In the genomic region with DNA sequence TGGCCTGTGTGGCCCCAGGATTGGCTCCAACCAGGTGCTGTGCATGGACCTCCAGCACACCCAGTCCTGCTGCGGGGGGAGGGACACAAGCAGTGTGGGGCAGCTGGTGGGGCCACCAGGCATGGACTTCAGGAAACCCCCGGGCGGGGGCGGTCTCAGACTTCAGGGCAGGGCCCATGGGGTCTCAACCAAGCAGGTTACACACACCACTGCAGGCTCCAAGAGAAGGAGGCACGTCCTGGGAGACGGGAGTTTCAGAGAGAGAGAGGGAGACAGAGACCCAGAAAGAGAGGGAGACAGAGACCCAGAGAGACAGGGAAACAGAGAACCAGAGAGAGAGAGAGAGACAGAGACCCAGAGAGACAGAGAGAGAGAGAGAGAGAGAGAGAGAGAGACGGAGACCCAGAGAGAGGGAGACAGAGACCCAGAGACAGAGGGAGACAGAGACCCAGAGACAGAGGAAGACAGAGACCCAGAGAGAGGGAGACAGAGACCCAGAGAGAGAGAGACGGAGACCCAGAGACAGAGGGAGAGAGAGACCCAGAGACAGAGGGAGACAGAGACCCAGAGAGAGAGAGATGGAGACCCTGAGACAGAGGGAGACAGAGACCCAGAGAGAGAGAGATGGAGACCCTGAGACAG, we compare ENCODE assay signal across 18 cellular contexts.
DNase-seq lines count a peak whose midpoint lies in the region; ATAC-seq, FAIRE-seq and TF ChIP-seq lines count a peak whose summit lies in the region.
"Had no signal": no experiment of that assay in that cellular context is flagged by ENCODE, and none has a peak within 500 bp of the region (broad histone marks: within the 10 kb centered on the region; RNA-seq: fewer than 3 reads in every experiment).

No MANE protein-coding gene starts in this region.

- H2BK5ac ChIP-seq in H9 (ENCODE audit: insufficient read length, low read length), result no peak overlapping the region

- H3K27ac ChIP-seq in H9 (ENCODE audit: insufficient read length, low read depth, low read length) (no peak overlapping the region), gastrocnemius medialis (peak overlapping the region; percentile 28 to 55 (median 46)), SK-N-SH (ENCODE audit: low read depth in 2 of 2, low read length in 1 of 2) (no peak overlapping the region)
- H3K27ac ChIP-seq: suprapubic skin had no signal

- H3K27me3 Mint-ChIP-seq in H9 (ENCODE audit: low read depth), result peaks cover 1% of the 10 kb centered on the region
- H3K27me3 Mint-ChIP-seq: T-helper 17 cell had no signal

- no peaks in the 10 kb centered on the region for H3K79me2 ChIP-seq in H9 (ENCODE audit: insufficient read depth, low read length)
- peaks cover 25% of the 10 kb centered on the region for H3K79me2 ChIP-seq in SK-N-SH (ENCODE audit: insufficient read depth)

- H3K4me1 Mint-ChIP-seq in H9, result peaks cover 36 to 38% of the 10 kb centered on the region in 2 experiments

- intact Hi-C loops in gastrocnemius medialis (cut with DNase I; ENCODE audit: low total_unique reads), result no loop called here

- TF ChIP-seq RAD21 in SK-N-SH (IDR thresholded peaks at IDR 0.05; ENCODE audit: low read length), result no peak

- H3K23ac ChIP-seq in H9 (ENCODE audit: insufficient read length, low read depth, low read length), result no peak overlapping the region

- ATAC-seq in gastrocnemius medialis, result no peak
- no peak for ATAC-seq in activated CD4-positive, CD25-positive, alpha-beta regulatory T cell treated with anti-CD3 and anti-CD28 coated beads, Interleukin-2, amount 50 U/mL, for 24 hours
- ATAC-seq: T-helper 17 cell had no signal

- H3T11ph ChIP-seq in H9 (ENCODE audit: low read length), result no peak overlapping the region

- H3K4me3 Mint-ChIP-seq in H9, result no peak overlapping the region
- H3K4me3 Mint-ChIP-seq: activated T-cell treated with anti-CD3 and anti-CD28 coated beads, Interleukin-2, amount 50 U/mL, for 4 hours; T-helper 17 cell had no signal

- no peak for TF ChIP-seq EP300 in SK-N-SH (IDR thresholded peaks at IDR 0.05; ENCODE audit: borderline replicate concordance in 1 of 2, low read depth in 1 of 2, low read length in 1 of 2)

- H3K9me3 ChIP-seq in BE2C (no peaks in the 10 kb centered on the region), H9 (ENCODE audit: control insufficient read depth, low read depth, low read length) (no peaks in the 10 kb centered on the region), endocrine pancreas (ENCODE audit: control insufficient read depth, low read length) (no peaks in the 10 kb centered on the region), gastrocnemius medialis (no peaks in the 10 kb centered on the region), SK-N-SH (no peaks in the 10 kb centered on the region)
- H3K9me3 ChIP-seq: BLaER1 treated with 17β-estradiol and CSF1 and Interleukin-3, amounts not matched to agents 10 nM and 100 nM; suprapubic skin had no signal

- H3K4me1 ChIP-seq in BE2C (peaks cover 6% of the 10 kb centered on the region), H9 (ENCODE audit: insufficient read depth, low read length) (0 out of 2 replicates have a peak, but pooled peaks cover 7% of the 10 kb centered on the region), endocrine pancreas (ENCODE audit: control insufficient read depth, insufficient read depth, low read length) (no peaks in the 10 kb centered on the region), gastrocnemius medialis (peaks cover 15 to 17% of the 10 kb centered on the region in 2 donors), SK-N-SH (ENCODE audit: control insufficient read depth in 1 of 2, insufficient read depth in 2 of 2, low read depth in 1 of 2, low read length in 1 of 2) (peaks cover 17 to 22% of the 10 kb centered on the region in 2 experiments; a peak in 3 of 4 replicates)

- H3K4me2 ChIP-seq in H9 (ENCODE audit: insufficient read depth, insufficient read length, low read length) (no peak overlapping the region), SK-N-SH (no peak overlapping the region)

- CTCF ChIA-PET in SK-N-SH (lab: Yijun Ruan, JAX), result no interaction called here

- H3K4me3 ChIP-seq in BE2C (ENCODE audit: low read depth, low read length) (no peak overlapping the region), endocrine pancreas (ENCODE audit: control insufficient read depth, insufficient read depth, low read length) (no peak overlapping the region), gastrocnemius medialis (no peak overlapping the region), SK-N-SH (ENCODE audit: low read depth in 2 of 2, low read length in 1 of 2) (no peak overlapping the region)
- H3K4me3 ChIP-seq: BLaER1 treated with 17β-estradiol and CSF1 and Interleukin-3, amounts not matched to agents 10 nM and 100 nM; lung; skin epidermis; suprapubic skin had no signal

- H2AFZ ChIP-seq in H9 (ENCODE audit: low read length) (no peak overlapping the region), SK-N-SH (ENCODE audit: low read depth) (no peak overlapping the region)

- peak overlapping the region in 1 of 3 experiments; percentile 98; a peak in 1 of 7 replicates for H3K27ac Mint-ChIP-seq in H9
- H3K27ac Mint-ChIP-seq: T-helper 17 cell had no signal

- H3K18ac ChIP-seq in H9 (ENCODE audit: insufficient read length, low read depth, low read length), result no peak overlapping the region

- H2AK5ac ChIP-seq in H9 (ENCODE audit: insufficient read length, low read length), result no peak overlapping the region

- no peak overlapping the region for H2BK20ac ChIP-seq in H9 (ENCODE audit: low read depth, low read length, poor library complexity, severe bottlenecking)

- H3K36me3 ChIP-seq in BE2C (peaks cover 20% of the 10 kb centered on the region), endocrine pancreas (ENCODE audit: control insufficient read depth, insufficient read depth, low read length) (no peaks in the 10 kb centered on the region), gastrocnemius medialis (no peaks in the 10 kb centered on the region), SK-N-SH (replicated peaks in 1 of 2; ENCODE audit: control insufficient read depth in 1 of 2, insufficient read depth in 2 of 2, low read length in 1 of 2) (peaks cover 9 to 10% of the 10 kb centered on the region in 2 experiments)

- H4K8ac ChIP-seq in H9 (replicated peaks; ENCODE audit: insufficient read length, low read depth, low read length), result no peak overlapping the region

- no peaks in the 10 kb centered on the region for H3K23me2 ChIP-seq in H9 (ENCODE audit: insufficient read length, low read depth, low read length, poor library complexity, severe bottlenecking)

- no peak overlapping the region for H4K5ac ChIP-seq in H9 (ENCODE audit: insufficient read length, low read depth, low read length)

- H3K9me3 Mint-ChIP-seq in H9, result no peaks in the 10 kb centered on the region
- H3K9me3 Mint-ChIP-seq: activated T-cell treated with anti-CD3 and anti-CD28 coated beads, Interleukin-2, amount 50 U/mL, for 4 hours had no signal

- in situ Hi-C loops in gastrocnemius medialis (cut with MboI; ENCODE audit: low sequenced_read_pairs in 4 of 4), result no loop called here

- H3K79me1 ChIP-seq in H9 (ENCODE audit: insufficient read depth, low read depth, low read length, poor library complexity, severe bottlenecking), result peaks cover 4% of the 10 kb centered on the region

- H3K36me3 Mint-ChIP-seq in H9 (ENCODE audit: insufficient read depth in 1 of 3, low read depth in 3 of 3), result peaks cover 0 to 37% (median 16%) of the 10 kb centered on the region in 3 experiments; a peak in 6 of 7 replicates

- no peak overlapping the region for H3K9ac ChIP-seq in H9 (ENCODE audit: extremely low read depth, insufficient read length, low read length)
- H3K9ac ChIP-seq in endocrine pancreas (ENCODE audit: control insufficient read depth, insufficient read depth, low read length), result peak overlapping the region; percentile 65
- no peak overlapping the region for H3K9ac ChIP-seq in SK-N-SH

- no peak overlapping the region for H3K4ac ChIP-seq in H9 (ENCODE audit: low read depth, low read length)

- FAIRE-seq in GM12891 (lab: Jason Lieb, UNC), result no peak

- H2BK15ac ChIP-seq in H9 (ENCODE audit: low read depth, low read length), result no peak overlapping the region

- H2BK12ac ChIP-seq in H9 (ENCODE audit: insufficient read length, low read depth, low read length), result no peak overlapping the region

- no peaks in the 10 kb centered on the region for H3K9me2 ChIP-seq in SK-N-SH

- H3K27me3 ChIP-seq in BE2C (no peaks in the 10 kb centered on the region), H9 (ENCODE audit: insufficient read depth, low read length) (no peaks in the 10 kb centered on the region), endocrine pancreas (ENCODE audit: control insufficient read depth, insufficient read depth, low read length) (no peaks in the 10 kb centered on the region), gastrocnemius medialis (no peaks in the 10 kb centered on the region), SK-N-SH (ENCODE audit: insufficient read depth) (no peaks in the 10 kb centered on the region)
- H3K27me3 ChIP-seq: BLaER1 treated with 17β-estradiol and CSF1 and Interleukin-3, amounts not matched to agents 10 nM and 100 nM; suprapubic skin had no signal

- no peak overlapping the region for H3K56ac ChIP-seq in H9 (ENCODE audit: insufficient read length, low read depth, low read length)

- H2BK120ac ChIP-seq in H9 (ENCODE audit: low read depth, low read length, poor library complexity, severe bottlenecking), result no peak overlapping the region

- no peak for TF ChIP-seq POLR2A in gastrocnemius medialis (IDR thresholded peaks at IDR 0.05)
- TF ChIP-seq POLR2A in GM12891 (IDR thresholded peaks at IDR 0.05; ENCODE audit: low read depth, low read length), result no peak

- POLR2A ChIA-PET in SK-N-SH (lab: Yijun Ruan, JAX), result no interaction called here

- TF ChIP-seq CTCF in BE2C (IDR thresholded peaks at IDR 0.05; ENCODE audit: low read depth, low read length), result 0 out of 2 replicates have a peak, but pooled peaks have one; percentile 4
- no peak for TF ChIP-seq CTCF in H9 (conservative IDR thresholded peaks at IDR 0.05)
- TF ChIP-seq CTCF in gastrocnemius medialis (IDR thresholded peaks at IDR 0.05 in 4 of 5, conservative IDR thresholded peaks at IDR 0.05 in 1 of 5), result no peak
- TF ChIP-seq CTCF in SK-N-SH (IDR thresholded peaks at IDR 0.05), result no peak

- H4K20me1 ChIP-seq in H9 (ENCODE audit: control insufficient read depth, insufficient read depth, insufficient read length) (no peaks in the 10 kb centered on the region), SK-N-SH (ENCODE audit: insufficient read depth) (no peaks in the 10 kb centered on the region)

- no peak overlapping the region for H3K14ac ChIP-seq in H9 (ENCODE audit: insufficient read depth, low read length)

- no peak overlapping the region for H4K91ac ChIP-seq in H9 (ENCODE audit: insufficient read length, low read depth, low read length)

- H3F3A ChIP-seq in SK-N-SH (replicated peaks; ENCODE audit: insufficient read depth), result peaks cover 32% of the 10 kb centered on the region

- no CpG with 5 or more reads among the region's 8 CpGs for whole genome bisulfite sequencing in H9 (ENCODE audit: extremely low coverage, insufficient read length, low lambda C conversion rate)
- 79% methylated on average over 7 of the region's 8 CpGs for WGBS in SK-N-SH (ENCODE audit: low lambda C conversion rate)

- peak; percentile 39 for DNase-seq in BE2C
- peak; percentile 64 for DNase-seq in H9
- no peak for DNase-seq in gastrocnemius medialis
- DNase-seq in SK-N-SH, result no peak
- no peak for DNase-seq in GM12891 (ENCODE audit: insufficient read length, low spot score)
- DNase-seq in stimulated activated CD4-positive, alpha-beta T cell treated with anti-CD3 and anti-CD28 coated beads, Interleukin-2, amount 100 ng/mL, for 48 hours, result no peak
- DNase-seq: activated CD4-positive, alpha-beta T cell treated with anti-CD3 and anti-CD28 coated beads for 1 hour; activated T-cell treated with anti-CD3 and anti-CD28 coated beads, Interleukin-2, amount 50 U/mL, for 4 hours; anterior cingulate cortex; NCI-H2081; NCI-H69; T-helper 17 cell had no signal

Comparison
In these comparisons a context has a peak if more than half of its experiments do, and no peak if none do; other contexts are left out.
1. DNase-seq: peak in BE2C (single experiment) and H9 (single experiment); none in gastrocnemius medialis (0 of 2), SK-N-SH (single experiment), GM12891 (single experiment) and stimulated activated CD4-positive, alpha-beta T cell treated with anti-CD3 and anti-CD28 coated beads, Interleukin-2, amount 100 ng/mL, for 48 hours (0 of 2).
2. H3K27ac ChIP-seq: peak in gastrocnemius medialis (4 of 4); none in H9 (single experiment) and SK-N-SH (0 of 2).